In genomic region chr17:38798614-38799500, GRCh38 we compare ENCODE assay signal across 1 cellular context.
A peak's percentile ranks its signal among the peaks of the same experiment; 100 is the strongest.
TF ChIP-seq lines count a peak whose summit lies in the region.

No MANE protein-coding gene starts in this region.

TF ChIP-seq in HEK293, 187 proteins besides CTCF, POLR2A, EP300 and RAD21 (continued from another document and continues in another):
- TF ChIP-seq ZBTB10 (tag by site-specific recombination; IDR thresholded peaks at IDR 0.05): peak; percentile 53; the same call in 1 of the 2 replicates
- TF ChIP-seq ZNF624 (tag by site-specific recombination; IDR thresholded peaks at IDR 0.05): no peak
- TF ChIP-seq ZNF548 (tag by site-specific recombination; IDR thresholded peaks at IDR 0.05): no peak
- TF ChIP-seq AEBP2 (tag by site-specific recombination; IDR thresholded peaks at IDR 0.05; ENCODE audit: borderline replicate concordance): no peak
- TF ChIP-seq ZNF19 (tag by site-specific recombination; IDR thresholded peaks at IDR 0.05; ENCODE audit: low read depth): no peak
- no peak for TF ChIP-seq PRDM4 (tag by site-specific recombination; IDR thresholded peaks at IDR 0.05)
- TF ChIP-seq FEZF1 (tag by site-specific recombination; IDR thresholded peaks at IDR 0.05): no peak
- TF ChIP-seq ZBTB26 (tag by site-specific recombination; optimal IDR thresholded peaks at IDR 0.05): peak; percentile 98
- TF ChIP-seq SP3 (tag by site-specific recombination; IDR thresholded peaks at IDR 0.05): no peak
- TF ChIP-seq ZNF837 (tag by site-specific recombination; IDR thresholded peaks at IDR 0.05): peak; percentile 33; the same call in 1 of the 2 replicates
- TF ChIP-seq PRDM1 (tag by site-specific recombination; IDR thresholded peaks at IDR 0.05): no peak
- TF ChIP-seq ZNF529 (tag by site-specific recombination; IDR thresholded peaks at IDR 0.05; ENCODE audit: insufficient replicate concordance): no peak
- peak; percentile 53; the same call in 1 of the 2 replicates for TF ChIP-seq ZBTB48 (tag by site-specific recombination; IDR thresholded peaks at IDR 0.05)
- no peak for TF ChIP-seq ZNF561 (tag by site-specific recombination; IDR thresholded peaks at IDR 0.05; ENCODE audit: borderline replicate concordance)
- 0 out of 2 replicates have a peak, but pooled peaks have one; percentile 68 for TF ChIP-seq ZFP37 (tag by site-specific recombination; IDR thresholded peaks at IDR 0.05)
- peak; percentile 38; the same call in 1 of the 2 replicates for TF ChIP-seq OVOL3 (tag by site-specific recombination; IDR thresholded peaks at IDR 0.05)
- peak; percentile 59; the same call in 1 of the 2 replicates for TF ChIP-seq PBX3 (CRISPR knock-in tag; IDR thresholded peaks at IDR 0.05)
- TF ChIP-seq ZNF549 (tag by site-specific recombination; IDR thresholded peaks at IDR 0.05): no peak
- TF ChIP-seq PRDM6 (tag by site-specific recombination; IDR thresholded peaks at IDR 0.05): no peak
- no peak for TF ChIP-seq ZNF175 (tag by site-specific recombination; IDR thresholded peaks at IDR 0.05)
- TF ChIP-seq ZNF239 (tag by site-specific recombination; IDR thresholded peaks at IDR 0.05): no peak
- no peak for TF ChIP-seq ZNF521 (tag by site-specific recombination; IDR thresholded peaks at IDR 0.05)
- TF ChIP-seq ATF2 (tag by site-specific recombination; IDR thresholded peaks at IDR 0.05; ENCODE audit: low read depth): no peak
- no peak for TF ChIP-seq ZNF132 (tag by site-specific recombination; IDR thresholded peaks at IDR 0.05; ENCODE audit: borderline replicate concordance)
- TF ChIP-seq ZNF202 (tag by site-specific recombination; IDR thresholded peaks at IDR 0.05; ENCODE audit: borderline replicate concordance): no peak
- no peak for TF ChIP-seq SCRT2 (tag by site-specific recombination; IDR thresholded peaks at IDR 0.05)
- peak; percentile 52 for TF ChIP-seq ZNF335 (tag by site-specific recombination; conservative IDR thresholded peaks at IDR 0.05)
- TF ChIP-seq REST (tag by site-specific recombination; IDR thresholded peaks at IDR 0.05): no peak; the same call in 1 of the 2 replicates
- TF ChIP-seq ZNF544 (tag by site-specific recombination; IDR thresholded peaks at IDR 0.05): no peak
- TF ChIP-seq ZNF433 (tag by site-specific recombination; IDR thresholded peaks at IDR 0.05; ENCODE audit: low read depth): no peak
- TF ChIP-seq ZNF302 (tag by site-specific recombination; IDR thresholded peaks at IDR 0.05; ENCODE audit: low read depth): no peak
- TF ChIP-seq ZNF133 (tag by site-specific recombination; IDR thresholded peaks at IDR 0.05): 0 out of 2 replicates have a peak, but pooled peaks have one; percentile 20
- TF ChIP-seq ZBTB20 (tag by site-specific recombination; IDR thresholded peaks at IDR 0.05): peak; percentile 25; the same call in 1 of the 2 replicates
- TF ChIP-seq ZNF639 (tag by site-specific recombination; IDR thresholded peaks at IDR 0.05): no peak
- no peak for TF ChIP-seq ZNF16 (tag by site-specific recombination; IDR thresholded peaks at IDR 0.05; ENCODE audit: low read depth)
- TF ChIP-seq ZNF121 (tag by site-specific recombination; IDR thresholded peaks at IDR 0.05): 0 out of 2 replicates have a peak, but pooled peaks have one; percentile 42
